Comparison of ENCODE assay signal across 10 cellular contexts in genomic region chr11:1869427-1870325, GRCh38. TPM values are rescaled to one million over a fixed set of nuclear protein-coding genes. Genes with fewer than 3 reads are reported as not detected.
DNase-seq lines count a peak whose midpoint lies in the region; ATAC-seq, FAIRE-seq and TF ChIP-seq lines count a peak whose summit lies in the region.
"Had no signal": no experiment of that assay in that cellular context is flagged by ENCODE, and none has a peak within 500 bp of the region (broad histone marks: within the 10 kb centered on the region; RNA-seq: fewer than 3 reads in every experiment).

No MANE protein-coding gene starts in this region.

- H3K36me3 ChIP-seq in Peyer's patch (no peaks in the 10 kb centered on the region), left ventricle myocardium inferior (no peaks in the 10 kb centered on the region), subcutaneous abdominal adipose tissue (ENCODE audit: control insufficient read depth in 5 of 5, insufficient read depth in 5 of 5, low read length in 5 of 5) (no peaks in the 10 kb centered on the region)

- H3K9ac ChIP-seq in subcutaneous abdominal adipose tissue (ENCODE audit: low read length in 5 of 5): peak overlapping the region in 3 of 5 donors; percentile 43 to 59 (median 51)

- TF ChIP-seq CTCF in Peyer's patch (IDR thresholded peaks at IDR 0.05) (peak in 1 of 6 experiments; percentile 7), left ventricle myocardium inferior (IDR thresholded peaks at IDR 0.05; ENCODE audit: borderline replicate concordance) (peak; percentile 43), D721Med (IDR thresholded peaks at IDR 0.05; ENCODE audit: insufficient read depth, missing control alignments) (no peak), omental fat pad (IDR thresholded peaks at IDR 0.05) (no peak)

- H3K4me3 Mint-ChIP-seq in T-helper 2 cell treated with Interferon-gamma antibody and Interleukin-4, amounts not matched to agents 5 μg/mL and 100 μg/mL, for 36 hours: peak overlapping the region; percentile 34

- H3K9me3 Mint-ChIP-seq in T-helper 2 cell treated with Interferon-gamma antibody and Interleukin-4, amounts not matched to agents 5 μg/mL and 100 μg/mL, for 36 hours: no peaks in the 10 kb centered on the region

- no peak for FAIRE-seq in D721Med (lab: Jason Lieb, UNC)

- H3K27ac Mint-ChIP-seq in T-helper 2 cell treated with Interferon-gamma antibody and Interleukin-4, amounts not matched to agents 5 μg/mL and 100 μg/mL, for 36 hours: peak overlapping the region; percentile 76

- peak overlapping the region in 3 of 4 donors; percentile 14 to 65 (median 46) for H3K27ac ChIP-seq in Peyer's patch
- peak overlapping the region; percentile 89 for H3K27ac ChIP-seq in left ventricle myocardium inferior (replicated peaks)
- H3K27ac ChIP-seq in subcutaneous abdominal adipose tissue (ENCODE audit: low read depth, low read length): peak overlapping the region; percentile 10

- DNase-seq in T-helper 2 cell treated with Interferon-gamma antibody and Interleukin-4, amounts not matched to agents 5 μg/mL and 100 μg/mL, for 36 hours (ENCODE audit: low spot score): no peak
- DNase-seq in T-helper 2 cell: no peak
- DNase-seq in Peyer's patch: no peak
- DNase-seq in left ventricle myocardium inferior: peak; percentile 30
- DNase-seq in D721Med (ENCODE audit: insufficient read length, low spot score): no peak
- DNase-seq in omental fat pad (ENCODE audit: low spot score): no peak
- DNase-seq: islet precursor cell, NCI-H2171 had no signal

- no peaks in the 10 kb centered on the region for H3K9me3 ChIP-seq in Peyer's patch
- H3K9me3 ChIP-seq in left ventricle myocardium inferior (replicated peaks): no peaks in the 10 kb centered on the region
- H3K9me3 ChIP-seq in subcutaneous abdominal adipose tissue (ENCODE audit: control insufficient read depth in 5 of 5, low read length in 5 of 5): no peaks in the 10 kb centered on the region

- H3K4me1 ChIP-seq in Peyer's patch (peaks cover 0 to 45% (median 12%) of the 10 kb centered on the region in 4 donors), left ventricle myocardium inferior (peaks cover 56% of the 10 kb centered on the region), subcutaneous abdominal adipose tissue (ENCODE audit: control insufficient read depth in 5 of 5, insufficient read depth in 5 of 5, low read length in 5 of 5) (peaks cover 0 to 65% (median 35%) of the 10 kb centered on the region in 5 donors)

- H3K4me3 ChIP-seq in Peyer's patch: peak overlapping the region in 1 of 4 donors; percentile 34
- peak overlapping the region; percentile 64 for H3K4me3 ChIP-seq in left ventricle myocardium inferior
- H3K4me3 ChIP-seq in subcutaneous abdominal adipose tissue (ENCODE audit: low read depth in 1 of 5, low read length in 5 of 5): peak overlapping the region; percentile 64 to 72 (median 70)

- H3K4me1 Mint-ChIP-seq in T-helper 2 cell treated with Interferon-gamma antibody and Interleukin-4, amounts not matched to agents 5 μg/mL and 100 μg/mL, for 36 hours (ENCODE audit: low read depth): peaks cover 24% of the 10 kb centered on the region

- peaks cover 8% of the 10 kb centered on the region for H3K36me3 Mint-ChIP-seq in T-helper 2 cell treated with Interferon-gamma antibody and Interleukin-4, amounts not matched to agents 5 μg/mL and 100 μg/mL, for 36 hours (ENCODE audit: low read depth)

- no peaks in the 10 kb centered on the region for H3K27me3 ChIP-seq in Peyer's patch
- peaks cover 37% of the 10 kb centered on the region for H3K27me3 ChIP-seq in left ventricle myocardium inferior (ENCODE audit: low read depth)
- H3K27me3 ChIP-seq in subcutaneous abdominal adipose tissue (ENCODE audit: control insufficient read depth in 5 of 5, insufficient read depth in 4 of 5, low read length in 5 of 5): peaks cover 15 to 46% (median 39%) of the 10 kb centered on the region in 5 donors

- ATAC-seq in GM21528 (IDR thresholded peaks at IDR 0.05; ENCODE audit: low FRiP score, unreplicated experiment): no peak
- ATAC-seq in omental fat pad (ENCODE audit: low FRiP score): no peak

- no peaks in the 10 kb centered on the region for H3K27me3 Mint-ChIP-seq in T-helper 2 cell treated with Interferon-gamma antibody and Interleukin-4, amounts not matched to agents 5 μg/mL and 100 μg/mL, for 36 hours (ENCODE audit: low read depth)

- no peak for TF ChIP-seq POLR2A in Peyer's patch (IDR thresholded peaks at IDR 0.05)

- intact Hi-C loops in left ventricle myocardium inferior (cut with micrococcal nuclease): no loop called here

RNA-seq across cellular contexts. Expression of gene LSP1, which starts 16.8 kb away (rescaled TPM):
- 100 to 1,000 TPM in 1 of 4 donors, 10 to 100 TPM in 3; 10.6 to 175 (median 15.4) TPM for total RNA-seq in Peyer's patch
- total RNA-seq in left ventricle myocardium inferior: 19.7 TPM
- total RNA-seq in omental fat pad: 10 to 100 TPM; 12.1 to 71.2 (median 49.8) TPM

RNA-seq across cellular contexts. Expression of gene PRR33, which starts 22.0 kb away (rescaled TPM):
- not detected for total RNA-seq in Peyer's patch
- 2.4 TPM for total RNA-seq in left ventricle myocardium inferior
- not detected for total RNA-seq in omental fat pad

RNA-seq across cellular contexts. Expression of gene TNNI2, which starts 30.9 kb away (rescaled TPM):
- total RNA-seq in Peyer's patch: 10 to 100 TPM in 1 of 4 donors, 1 to 10 TPM in 2, not detected in 1; 4.7 to 23.9 (median 9.3) TPM
- not detected for total RNA-seq in left ventricle myocardium inferior
- total RNA-seq in omental fat pad: 1 to 10 TPM in 3 of 4 donors, not detected in 1; 1.4 to 3.7 (median 2.4) TPM

RNA-seq across cellular contexts. Expression of gene SYT8, which starts 34.9 kb away (rescaled TPM):
- total RNA-seq in Peyer's patch (10 to 100 TPM in 3 of 4 donors, not detected in 1; 21.3 to 57.6 (median 44.6) TPM), left ventricle myocardium inferior (not detected), omental fat pad (not detected)

RNA-seq across cellular contexts. Expression of gene TNNT3, which starts 49.8 kb away (rescaled TPM):
- total RNA-seq in Peyer's patch: 10 to 100 TPM in 1 of 4 donors, not detected in 3; 14.0 TPM
- 30.7 TPM for total RNA-seq in left ventricle myocardium inferior
- total RNA-seq in omental fat pad: 10 to 100 TPM in 3 of 4 donors, 1 to 10 TPM in 1; 4.6 to 21.3 (median 14.4) TPM

Comparison
In these comparisons a context has a peak if more than half of its experiments do, and no peak if none do; other contexts are left out.
1. H3K27ac ChIP-seq: peak in every context shown above with its lines; median percentile 89 in left ventricle myocardium inferior; 46 in Peyer's patch; 10 in subcutaneous abdominal adipose tissue.